24 cellular contexts compared by ENCODE assay signal in the genomic region with DNA sequence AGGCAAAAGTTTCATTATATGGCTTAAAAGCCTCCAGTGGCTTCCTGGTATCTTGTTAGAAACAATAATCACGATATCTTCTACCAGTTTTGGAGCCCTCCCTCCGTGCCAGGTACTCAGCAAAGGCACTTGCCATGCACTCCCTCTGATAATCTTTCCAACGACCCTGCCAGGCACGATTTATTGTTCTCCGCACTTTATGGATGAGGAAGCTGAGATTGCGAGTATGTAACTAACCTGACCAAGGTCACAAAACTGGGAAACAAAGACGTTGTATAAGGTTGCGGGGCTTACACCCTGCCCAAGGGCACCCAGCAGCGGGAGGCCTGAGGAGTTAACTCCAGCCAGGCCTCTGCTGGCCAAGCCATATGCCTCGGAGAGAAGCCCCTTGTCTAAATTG.
DNase-seq lines count a peak whose midpoint lies in the region; ATAC-seq and TF ChIP-seq lines count a peak whose summit lies in the region.
"Had no signal": no experiment of that assay in that cellular context is flagged by ENCODE, and none has a peak within 500 bp of the region (broad histone marks: within the 10 kb centered on the region; RNA-seq: fewer than 3 reads in every experiment).

No MANE protein-coding gene starts in this region.

- H4K91ac ChIP-seq in mesenchymal stem cell (ENCODE audit: low read length) = no peak overlapping the region

- ATAC-seq in GM21576 (IDR thresholded peaks at IDR 0.05; ENCODE audit: unreplicated experiment) = no peak
- ATAC-seq: A549, GM12878, HCT116 had no signal

- H3K14ac ChIP-seq in mesenchymal stem cell (ENCODE audit: low read length in 2 of 2) = no peak overlapping the region

- H3K18ac ChIP-seq in mesenchymal stem cell (ENCODE audit: low read depth in 1 of 2, low read length in 2 of 2) = no peak overlapping the region

- H3K23ac ChIP-seq in mesenchymal stem cell (ENCODE audit: low read length in 2 of 2) = no peak overlapping the region

- H3K9me3 ChIP-seq in endodermal cell (ENCODE audit: control insufficient read depth, low read length) (no peaks in the 10 kb centered on the region), mesenchymal stem cell (ENCODE audit: control insufficient read depth, low read length) (no peaks in the 10 kb centered on the region)
- H3K9me3 ChIP-seq: A549; BE2C; BLaER1 treated with 17β-estradiol and CSF1 and Interleukin-3, amounts not matched to agents 10 nM and 100 nM had no signal

- no peaks in the 10 kb centered on the region for H3K9me3 Mint-ChIP-seq in endodermal cell
- peaks cover 15% of the 10 kb centered on the region for H3K9me3 Mint-ChIP-seq in nephron progenitor cell
- H3K9me3 Mint-ChIP-seq: CD4-positive, alpha-beta T cell; CD8-positive, alpha-beta memory T cell; H9 had no signal

- H3K4me1 Mint-ChIP-seq in endodermal cell (no peaks in the 10 kb centered on the region), nephron progenitor cell (peaks cover 9% of the 10 kb centered on the region)
- H3K4me1 Mint-ChIP-seq: CD14-positive monocyte; CD8-positive, alpha-beta memory T cell had no signal

- H3K4me3 Mint-ChIP-seq in endodermal cell (no peak overlapping the region), nephron progenitor cell (no peak overlapping the region)
- H3K4me3 Mint-ChIP-seq: CD14-positive monocyte; CD4-positive, alpha-beta T cell; CD8-positive, alpha-beta memory T cell; H9 had no signal

- DNase-seq in endodermal cell (peak; percentile 27), mesenchymal stem cell (no peak), nephron progenitor cell (no peak), NCI-H1105 treated with DMSO at 0.1 percent for 48 hours (lab: John Stamatoyannopoulos, UW) (no peak), NCI-H1105 (lab: John Stamatoyannopoulos, UW) (no peak)
- DNase-seq in activated CD4-positive, CD25-positive, alpha-beta regulatory T cell treated with anti-CD3 and anti-CD28 coated beads, Interleukin-2, amount 50 U/mL, for 72 hours = no peak
- DNase-seq: 8988T; ACHN; AML-193; BE2C; CD4-positive, alpha-beta T cell; CD8-positive, alpha-beta memory T cell; DMS 273 treated with DMSO at 0.1 percent for 48 hours; DMS79; EL; GDM1; GM23248; H9 had no signal

- H3K9ac ChIP-seq in endodermal cell (ENCODE audit: extremely low read depth, low read length, poor library complexity, severe bottlenecking) = no peak overlapping the region
- H3K9ac ChIP-seq in mesenchymal stem cell (ENCODE audit: low read length) = no peak overlapping the region
- H3K9ac ChIP-seq: BLaER1 treated with 17β-estradiol and CSF1 and Interleukin-3, amounts not matched to agents 10 nM and 100 nM; GM23248 had no signal

- H4K8ac ChIP-seq in mesenchymal stem cell (ENCODE audit: low read length) = peak overlapping the region; percentile 15

- no peak overlapping the region for H2BK120ac ChIP-seq in mesenchymal stem cell (ENCODE audit: low read depth, low read length)

- no peaks in the 10 kb centered on the region for H3K27me3 ChIP-seq in endodermal cell (ENCODE audit: control insufficient read depth, insufficient read depth, low read length, poor library complexity, severe bottlenecking)
- H3K27me3 ChIP-seq in mesenchymal stem cell (ENCODE audit: control insufficient read depth in 1 of 2, insufficient read depth in 1 of 2, low read length in 2 of 2) = no peaks in the 10 kb centered on the region
- H3K27me3 ChIP-seq: BLaER1 treated with 17β-estradiol and CSF1 and Interleukin-3, amounts not matched to agents 10 nM and 100 nM had no signal

- H2BK5ac ChIP-seq in mesenchymal stem cell (ENCODE audit: low read depth, low read length, poor library complexity, severe bottlenecking) = no peak overlapping the region

- no peak overlapping the region for H2AK5ac ChIP-seq in mesenchymal stem cell (ENCODE audit: low read length, severe bottlenecking)

- H2BK15ac ChIP-seq in mesenchymal stem cell (ENCODE audit: low read depth, poor library complexity, severe bottlenecking) = no peak overlapping the region

- H3K4ac ChIP-seq in mesenchymal stem cell (ENCODE audit: low read depth in 1 of 2, low read length in 2 of 2) = peak overlapping the region in 1 of 2 experiments; percentile 51

- H3K27ac ChIP-seq in endodermal cell (ENCODE audit: low read depth, low read length) (no peak overlapping the region), mesenchymal stem cell (ENCODE audit: low read length, poor library complexity, severe bottlenecking) (no peak overlapping the region)
- H3K27ac ChIP-seq: A549; BLaER1 treated with 17β-estradiol and CSF1 and Interleukin-3, amounts not matched to agents 10 nM and 100 nM; GM23248 had no signal

- no peak overlapping the region for H3K27ac Mint-ChIP-seq in endodermal cell
- peak overlapping the region; percentile 5 for H3K27ac Mint-ChIP-seq in nephron progenitor cell
- H3K27ac Mint-ChIP-seq: CD14-positive monocyte; CD4-positive, alpha-beta T cell; CD8-positive, alpha-beta memory T cell; H9 had no signal

- no peaks in the 10 kb centered on the region for H3K27me3 Mint-ChIP-seq in endodermal cell (ENCODE audit: insufficient read depth)
- peaks cover 5% of the 10 kb centered on the region for H3K27me3 Mint-ChIP-seq in nephron progenitor cell (ENCODE audit: low read depth, poor library complexity)

- H3K4me1 ChIP-seq in endodermal cell (ENCODE audit: control insufficient read depth, insufficient read depth, low read length) = no peaks in the 10 kb centered on the region
- no peaks in the 10 kb centered on the region for H3K4me1 ChIP-seq in mesenchymal stem cell (ENCODE audit: control insufficient read depth, insufficient read depth, low read depth, low read length)
- H3K4me1 ChIP-seq: A549; BE2C; BLaER1 treated with 17β-estradiol and CSF1 and Interleukin-3, amounts not matched to agents 10 nM and 100 nM had no signal

- no peak overlapping the region for H3K4me2 ChIP-seq in mesenchymal stem cell (ENCODE audit: low read length, poor library complexity, severe bottlenecking)
- H3K4me2 ChIP-seq: A549; BLaER1 treated with 17β-estradiol and CSF1 and Interleukin-3, amounts not matched to agents 10 nM and 100 nM had no signal

- H3K4me3 ChIP-seq in endodermal cell (ENCODE audit: low read length) = no peak overlapping the region
- H3K4me3 ChIP-seq in mesenchymal stem cell (ENCODE audit: insufficient read depth in 1 of 2, low read depth in 1 of 2, low read length in 2 of 2) = no peak overlapping the region
- H3K4me3 ChIP-seq: A549; BLaER1 treated with 17β-estradiol and CSF1 and Interleukin-3, amounts not matched to agents 10 nM and 100 nM; GM12878; GM23248 had no signal

- 91 to 92% methylated on average over 9 to 10 of the region's 10 CpGs for WGBS in endodermal cell (ENCODE audit: insufficient coverage in 1 of 2, insufficient read length in 1 of 2), 2 experiments
- 92% methylated on average over 10 of the region's 10 CpGs for WGBS in mesenchymal stem cell

- H3K36me3 ChIP-seq in endodermal cell (ENCODE audit: control insufficient read depth, insufficient read depth, low read length) = no peaks in the 10 kb centered on the region
- no peaks in the 10 kb centered on the region for H3K36me3 ChIP-seq in mesenchymal stem cell (ENCODE audit: control insufficient read depth in 1 of 2, insufficient read depth in 2 of 2, low read depth in 1 of 2, low read length in 2 of 2)
- H3K36me3 ChIP-seq: BE2C; BLaER1 treated with 17β-estradiol and CSF1 and Interleukin-3, amounts not matched to agents 10 nM and 100 nM had no signal

- TF ChIP-seq CTCF in endodermal cell (conservative IDR thresholded peaks at IDR 0.05) (no peak), nephron progenitor cell (IDR thresholded peaks at IDR 0.05) (no peak)

- no peak overlapping the region for H2BK12ac ChIP-seq in mesenchymal stem cell (ENCODE audit: low read length in 2 of 2)

- H3K36me3 Mint-ChIP-seq in endodermal cell (ENCODE audit: low read depth) (no peaks in the 10 kb centered on the region), nephron progenitor cell (ENCODE audit: low read depth) (no peaks in the 10 kb centered on the region)
- H3K36me3 Mint-ChIP-seq: CD14-positive monocyte; CD8-positive, alpha-beta memory T cell had no signal

- H3K79me1 ChIP-seq in mesenchymal stem cell (replicated peaks; ENCODE audit: low read length, poor library complexity, severe bottlenecking) = no peaks in the 10 kb centered on the region

- H2AFZ ChIP-seq in mesenchymal stem cell (ENCODE audit: low read depth, low read length) = no peak overlapping the region
- H2AFZ ChIP-seq: GM23248 had no signal
